ENCODE assay signal across 1 cellular context in the genomic region with DNA sequence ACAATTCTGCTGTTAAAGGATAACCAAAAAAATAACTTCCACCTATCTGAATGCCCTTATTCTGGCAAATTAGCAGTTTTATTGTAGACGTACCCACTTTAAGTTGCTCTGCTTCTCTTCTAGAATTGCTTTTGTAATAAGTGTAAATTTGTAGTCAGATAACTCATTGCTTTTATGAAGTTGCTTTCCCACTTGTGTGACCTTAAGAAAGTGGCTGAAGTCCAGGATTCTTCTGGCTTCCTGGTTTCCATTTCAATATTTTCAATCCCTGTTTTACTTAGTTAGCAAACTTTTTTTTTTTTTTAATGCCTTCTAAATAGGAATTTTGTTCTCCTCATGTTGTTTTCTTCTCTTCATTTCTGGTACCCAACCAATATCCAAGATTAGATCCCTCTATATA.
TF ChIP-seq lines count a peak whose summit lies in the region.

No MANE protein-coding gene starts in this region.

TF ChIP-seq in GM12878, 131 proteins besides CTCF, POLR2A, EP300 and RAD21 (continued from another document):
- TF ChIP-seq, protein P1, sequence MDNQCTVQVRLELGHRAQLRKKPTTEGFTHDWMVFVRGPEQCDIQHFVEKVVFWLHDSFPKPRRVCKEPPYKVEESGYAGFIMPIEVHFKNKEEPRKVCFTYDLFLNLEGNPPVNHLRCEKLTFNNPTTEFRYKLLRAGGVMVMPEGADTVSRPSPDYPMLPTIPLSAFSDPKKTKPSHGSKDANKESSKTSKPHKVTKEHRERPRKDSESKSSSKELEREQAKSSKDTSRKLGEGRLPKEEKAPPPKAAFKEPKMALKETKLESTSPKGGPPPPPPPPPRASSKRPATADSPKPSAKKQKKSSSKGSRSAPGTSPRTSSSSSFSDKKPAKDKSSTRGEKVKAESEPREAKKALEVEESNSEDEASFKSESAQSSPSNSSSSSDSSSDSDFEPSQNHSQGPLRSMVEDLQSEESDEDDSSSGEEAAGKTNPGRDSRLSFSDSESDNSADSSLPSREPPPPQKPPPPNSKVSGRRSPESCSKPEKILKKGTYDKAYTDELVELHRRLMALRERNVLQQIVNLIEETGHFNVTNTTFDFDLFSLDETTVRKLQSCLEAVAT (IDR thresholded peaks at IDR 0.05), result no peak
- TF ChIP-seq HDGF (IDR thresholded peaks at IDR 0.05) (no peak), TCF3 (IDR thresholded peaks at IDR 0.05; ENCODE audit: borderline replicate concordance, insufficient read depth, low read depth, low read length) (no peak), MTA2 (IDR thresholded peaks at IDR 0.05; ENCODE audit: low read depth) (no peak), EZH2 (IDR thresholded peaks at IDR 0.05; ENCODE audit: borderline replicate concordance, control insufficient read depth, low read depth, low read length) (no peak), NR2F1 (conservative IDR thresholded peaks at IDR 0.05) (no peak), SREBF1 (IDR thresholded peaks at IDR 0.05; ENCODE audit: low read length) (no peak), YBX1 (IDR thresholded peaks at IDR 0.05) (no peak), NRF1 (conservative IDR thresholded peaks at IDR 0.05; ENCODE audit: low read depth, low read length) (no peak), RELB (IDR thresholded peaks at IDR 0.05; ENCODE audit: low read depth) (no peak), POLR2AphosphoS2 (IDR thresholded peaks at IDR 0.05; ENCODE audit: low read depth, low read length) (no peak), SUZ12 (IDR thresholded peaks at IDR 0.05; ENCODE audit: unreplicated experiment) (no peak), CHD2 (IDR thresholded peaks at IDR 0.05; ENCODE audit: borderline replicate concordance, low read depth, low read length) (no peak), BHLHE40 (IDR thresholded peaks at IDR 0.05; ENCODE audit: borderline replicate concordance in 1 of 2, low read depth in 2 of 2, low read length in 1 of 2) (no peak)
- TF ChIP-seq, protein P2, sequence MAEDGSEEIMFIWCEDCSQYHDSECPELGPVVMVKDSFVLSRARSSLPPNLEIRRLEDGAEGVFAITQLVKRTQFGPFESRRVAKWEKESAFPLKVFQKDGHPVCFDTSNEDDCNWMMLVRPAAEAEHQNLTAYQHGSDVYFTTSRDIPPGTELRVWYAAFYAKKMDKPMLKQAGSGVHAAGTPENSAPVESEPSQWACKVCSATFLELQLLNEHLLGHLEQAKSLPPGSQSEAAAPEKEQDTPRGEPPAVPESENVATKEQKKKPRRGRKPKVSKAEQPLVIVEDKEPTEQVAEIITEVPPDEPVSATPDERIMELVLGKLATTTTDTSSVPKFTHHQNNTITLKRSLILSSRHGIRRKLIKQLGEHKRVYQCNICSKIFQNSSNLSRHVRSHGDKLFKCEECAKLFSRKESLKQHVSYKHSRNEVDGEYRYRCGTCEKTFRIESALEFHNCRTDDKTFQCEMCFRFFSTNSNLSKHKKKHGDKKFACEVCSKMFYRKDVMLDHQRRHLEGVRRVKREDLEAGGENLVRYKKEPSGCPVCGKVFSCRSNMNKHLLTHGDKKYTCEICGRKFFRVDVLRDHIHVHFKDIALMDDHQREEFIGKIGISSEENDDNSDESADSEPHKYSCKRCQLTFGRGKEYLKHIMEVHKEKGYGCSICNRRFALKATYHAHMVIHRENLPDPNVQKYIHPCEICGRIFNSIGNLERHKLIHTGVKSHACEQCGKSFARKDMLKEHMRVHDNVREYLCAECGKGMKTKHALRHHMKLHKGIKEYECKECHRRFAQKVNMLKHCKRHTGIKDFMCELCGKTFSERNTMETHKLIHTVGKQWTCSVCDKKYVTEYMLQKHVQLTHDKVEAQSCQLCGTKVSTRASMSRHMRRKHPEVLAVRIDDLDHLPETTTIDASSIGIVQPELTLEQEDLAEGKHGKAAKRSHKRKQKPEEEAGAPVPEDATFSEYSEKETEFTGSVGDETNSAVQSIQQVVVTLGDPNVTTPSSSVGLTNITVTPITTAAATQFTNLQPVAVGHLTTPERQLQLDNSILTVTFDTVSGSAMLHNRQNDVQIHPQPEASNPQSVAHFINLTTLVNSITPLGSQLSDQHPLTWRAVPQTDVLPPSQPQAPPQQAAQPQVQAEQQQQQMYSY (CRISPR knock-in tag; IDR thresholded peaks at IDR 0.05), result no peak
- TF ChIP-seq, protein P3, sequence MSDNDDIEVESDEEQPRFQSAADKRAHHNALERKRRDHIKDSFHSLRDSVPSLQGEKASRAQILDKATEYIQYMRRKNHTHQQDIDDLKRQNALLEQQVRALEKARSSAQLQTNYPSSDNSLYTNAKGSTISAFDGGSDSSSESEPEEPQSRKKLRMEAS (IDR thresholded peaks at IDR 0.05; ENCODE audit: low read depth, low read length), result no peak
